ENCODE assay signal across 10 cellular contexts in genomic region chr18:23529597-23529996, GRCh38. TPM values are rescaled to one million over a fixed set of nuclear protein-coding genes. Genes with fewer than 3 reads are reported as not detected.
DNase-seq lines count a peak whose midpoint lies in the region; ATAC-seq, FAIRE-seq and TF ChIP-seq lines count a peak whose summit lies in the region.
"Had no signal": no experiment of that assay in that cellular context is flagged by ENCODE, and none has a peak within 500 bp of the region (broad histone marks: within the 10 kb centered on the region; RNA-seq: fewer than 3 reads in every experiment).

No MANE protein-coding gene starts in this region.

- H3K9me3 ChIP-seq in osteoblast (ENCODE audit: low read depth, low read length) = no peaks in the 10 kb centered on the region
- no peaks in the 10 kb centered on the region for H3K9me3 ChIP-seq in gastrocnemius medialis
- H3K9me3 ChIP-seq: tibial artery had no signal

- H3K36me3 ChIP-seq in bronchial epithelial cell (ENCODE audit: control insufficient read depth, insufficient read depth, low read length) (peaks cover 24% of the 10 kb centered on the region), osteoblast (ENCODE audit: insufficient read depth, low read length) (peaks cover 81% of the 10 kb centered on the region), gastrocnemius medialis (peaks cover 0 to 93% of the 10 kb centered on the region in 2 donors)

- intact Hi-C loops in gastrocnemius medialis (cut with DNase I; ENCODE audit: low total_unique reads) = no loop called here

- no peak for TF ChIP-seq POLR2A in gastrocnemius medialis (IDR thresholded peaks at IDR 0.05)

- H3K4me3 ChIP-seq in bronchial epithelial cell (ENCODE audit: low read depth, low read length) (no peak overlapping the region), osteoblast (ENCODE audit: insufficient read depth, low read length) (no peak overlapping the region), gastrocnemius medialis (no peak overlapping the region)
- H3K4me3 ChIP-seq: tibial artery had no signal

- H4K20me1 ChIP-seq in osteoblast (ENCODE audit: insufficient read depth, low read length) = no peaks in the 10 kb centered on the region

- TF ChIP-seq CTCF in bronchial epithelial cell (IDR thresholded peaks at IDR 0.05; ENCODE audit: insufficient read depth, low read length, severe bottlenecking) = no peak
- no peak for TF ChIP-seq CTCF in osteoblast (IDR thresholded peaks at IDR 0.05; ENCODE audit: extremely low read depth, low read depth, low read length)
- TF ChIP-seq CTCF in gastrocnemius medialis (IDR thresholded peaks at IDR 0.05 in 4 of 5, conservative IDR thresholded peaks at IDR 0.05 in 1 of 5) = no peak

- H2AFZ ChIP-seq in osteoblast (ENCODE audit: low read length) = no peak overlapping the region

- peak; percentile 90 for DNase-seq in ELR (ENCODE audit: low read depth)
- DNase-seq in M059J (ENCODE audit: low read depth) = peak; percentile 94
- DNase-seq in bronchial epithelial cell (ENCODE audit: low read depth) = peak; percentile 94
- DNase-seq in osteoblast (ENCODE audit: insufficient read length, low spot score, missing footprints) = peak; percentile 66
- DNase-seq in gastrocnemius medialis = no peak
- no peak for DNase-seq in substantia nigra (lab: John Stamatoyannopoulos, UW)
- DNase-seq in inferior parietal cortex (ENCODE audit: extremely low spot score) = no peak
- DNase-seq: activated CD4-positive, alpha-beta T cell treated with anti-CD3 and anti-CD28 coated beads for 4 hours; effector CD4-positive, alpha-beta T cell; tibial artery had no signal

- in situ Hi-C loops in gastrocnemius medialis (cut with MboI; ENCODE audit: low sequenced_read_pairs in 4 of 4) = no loop called here

- FAIRE-seq in bronchial epithelial cell (lab: Jason Lieb, UNC) = no peak

- no peak for ATAC-seq in gastrocnemius medialis

- no peaks in the 10 kb centered on the region for H3K79me2 ChIP-seq in osteoblast (ENCODE audit: insufficient read depth, low read length)

- H3K4me2 ChIP-seq in osteoblast (ENCODE audit: insufficient read depth, low read length) = no peak overlapping the region

- H3K27me3 ChIP-seq in bronchial epithelial cell (ENCODE audit: control insufficient read depth, insufficient read depth, low read length) (no peaks in the 10 kb centered on the region), osteoblast (ENCODE audit: insufficient read depth, low read length) (no peaks in the 10 kb centered on the region), gastrocnemius medialis (no peaks in the 10 kb centered on the region)
- H3K27me3 ChIP-seq: tibial artery had no signal

- H3K4me1 ChIP-seq in osteoblast (ENCODE audit: insufficient read depth, low read length) = peaks cover 23% of the 10 kb centered on the region
- H3K4me1 ChIP-seq in gastrocnemius medialis = peaks cover 0 to 7% of the 10 kb centered on the region in 2 donors
- H3K4me1 ChIP-seq: tibial artery had no signal

- H3K27ac ChIP-seq in osteoblast (ENCODE audit: low read depth, low read length) (peak overlapping the region; percentile 71), gastrocnemius medialis (peak overlapping the region in 1 of 4 donors; percentile 53), substantia nigra (ENCODE audit: low read depth, low read length, poor library complexity, severe bottlenecking) (no peak overlapping the region)

RNA-seq across cellular contexts. Expression of gene RMC1, which starts 26.3 kb away (rescaled TPM):
- total RNA-seq in M059J (2014; rRNA removed; shearing (Covaris generic)) = 39.1 and 44.7 TPM in 2 replicates
- total RNA-seq in bronchial epithelial cell (27.4 and 28.4 TPM in 2 replicates), osteoblast (22.8 and 26.2 TPM in 2 replicates), gastrocnemius medialis (10 to 100 TPM; 20.1 to 27.3 (median 25.2) TPM)

RNA-seq across cellular contexts. Expression of gene NPC1, which starts 56.7 kb away (rescaled TPM):
- 48.7 and 77.6 TPM in 2 replicates for total RNA-seq in M059J (2014; rRNA removed; shearing (Covaris generic))
- 78.3 and 100 TPM in 2 replicates for total RNA-seq in bronchial epithelial cell
- total RNA-seq in osteoblast = 136 and 254 TPM in 2 replicates
- total RNA-seq in gastrocnemius medialis = 10 to 100 TPM; 35.7 to 99.4 (median 46.2) TPM

Comparison
In these comparisons a context has a peak if more than half of its experiments do, and no peak if none do; other contexts are left out.
1. DNase-seq: peak in ELR (single experiment), M059J (single experiment), bronchial epithelial cell (single experiment) and osteoblast (single experiment); none in gastrocnemius medialis (0 of 2), substantia nigra (0 of 49) and inferior parietal cortex (single experiment).